1 cellular context compared by ENCODE assay signal in the genomic region with DNA sequence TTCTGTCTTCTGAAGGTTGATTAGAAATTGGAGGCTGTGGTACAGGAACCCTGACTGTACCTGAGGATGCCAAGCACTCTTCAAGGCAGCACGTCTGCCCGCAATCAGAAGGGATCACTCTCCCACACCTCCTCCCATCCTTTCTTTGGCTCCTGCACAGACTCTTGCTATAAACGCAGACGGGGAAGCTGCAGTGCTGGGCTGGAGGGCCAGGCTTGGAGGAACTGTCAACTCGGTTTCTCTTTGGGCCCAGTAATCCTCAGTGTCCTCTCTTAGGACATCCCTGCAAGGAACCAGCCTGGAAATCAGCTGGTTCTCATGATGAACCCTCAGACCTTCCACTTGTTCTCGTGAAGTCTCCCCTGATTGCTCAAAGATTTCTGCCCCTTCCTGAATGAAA.
TF ChIP-seq lines count a peak whose summit lies in the region.

No MANE protein-coding gene starts in this region.

TF ChIP-seq in H1, 55 proteins besides CTCF, POLR2A, EP300 and RAD21 (continued from another document):
- TF ChIP-seq, protein P1, sequence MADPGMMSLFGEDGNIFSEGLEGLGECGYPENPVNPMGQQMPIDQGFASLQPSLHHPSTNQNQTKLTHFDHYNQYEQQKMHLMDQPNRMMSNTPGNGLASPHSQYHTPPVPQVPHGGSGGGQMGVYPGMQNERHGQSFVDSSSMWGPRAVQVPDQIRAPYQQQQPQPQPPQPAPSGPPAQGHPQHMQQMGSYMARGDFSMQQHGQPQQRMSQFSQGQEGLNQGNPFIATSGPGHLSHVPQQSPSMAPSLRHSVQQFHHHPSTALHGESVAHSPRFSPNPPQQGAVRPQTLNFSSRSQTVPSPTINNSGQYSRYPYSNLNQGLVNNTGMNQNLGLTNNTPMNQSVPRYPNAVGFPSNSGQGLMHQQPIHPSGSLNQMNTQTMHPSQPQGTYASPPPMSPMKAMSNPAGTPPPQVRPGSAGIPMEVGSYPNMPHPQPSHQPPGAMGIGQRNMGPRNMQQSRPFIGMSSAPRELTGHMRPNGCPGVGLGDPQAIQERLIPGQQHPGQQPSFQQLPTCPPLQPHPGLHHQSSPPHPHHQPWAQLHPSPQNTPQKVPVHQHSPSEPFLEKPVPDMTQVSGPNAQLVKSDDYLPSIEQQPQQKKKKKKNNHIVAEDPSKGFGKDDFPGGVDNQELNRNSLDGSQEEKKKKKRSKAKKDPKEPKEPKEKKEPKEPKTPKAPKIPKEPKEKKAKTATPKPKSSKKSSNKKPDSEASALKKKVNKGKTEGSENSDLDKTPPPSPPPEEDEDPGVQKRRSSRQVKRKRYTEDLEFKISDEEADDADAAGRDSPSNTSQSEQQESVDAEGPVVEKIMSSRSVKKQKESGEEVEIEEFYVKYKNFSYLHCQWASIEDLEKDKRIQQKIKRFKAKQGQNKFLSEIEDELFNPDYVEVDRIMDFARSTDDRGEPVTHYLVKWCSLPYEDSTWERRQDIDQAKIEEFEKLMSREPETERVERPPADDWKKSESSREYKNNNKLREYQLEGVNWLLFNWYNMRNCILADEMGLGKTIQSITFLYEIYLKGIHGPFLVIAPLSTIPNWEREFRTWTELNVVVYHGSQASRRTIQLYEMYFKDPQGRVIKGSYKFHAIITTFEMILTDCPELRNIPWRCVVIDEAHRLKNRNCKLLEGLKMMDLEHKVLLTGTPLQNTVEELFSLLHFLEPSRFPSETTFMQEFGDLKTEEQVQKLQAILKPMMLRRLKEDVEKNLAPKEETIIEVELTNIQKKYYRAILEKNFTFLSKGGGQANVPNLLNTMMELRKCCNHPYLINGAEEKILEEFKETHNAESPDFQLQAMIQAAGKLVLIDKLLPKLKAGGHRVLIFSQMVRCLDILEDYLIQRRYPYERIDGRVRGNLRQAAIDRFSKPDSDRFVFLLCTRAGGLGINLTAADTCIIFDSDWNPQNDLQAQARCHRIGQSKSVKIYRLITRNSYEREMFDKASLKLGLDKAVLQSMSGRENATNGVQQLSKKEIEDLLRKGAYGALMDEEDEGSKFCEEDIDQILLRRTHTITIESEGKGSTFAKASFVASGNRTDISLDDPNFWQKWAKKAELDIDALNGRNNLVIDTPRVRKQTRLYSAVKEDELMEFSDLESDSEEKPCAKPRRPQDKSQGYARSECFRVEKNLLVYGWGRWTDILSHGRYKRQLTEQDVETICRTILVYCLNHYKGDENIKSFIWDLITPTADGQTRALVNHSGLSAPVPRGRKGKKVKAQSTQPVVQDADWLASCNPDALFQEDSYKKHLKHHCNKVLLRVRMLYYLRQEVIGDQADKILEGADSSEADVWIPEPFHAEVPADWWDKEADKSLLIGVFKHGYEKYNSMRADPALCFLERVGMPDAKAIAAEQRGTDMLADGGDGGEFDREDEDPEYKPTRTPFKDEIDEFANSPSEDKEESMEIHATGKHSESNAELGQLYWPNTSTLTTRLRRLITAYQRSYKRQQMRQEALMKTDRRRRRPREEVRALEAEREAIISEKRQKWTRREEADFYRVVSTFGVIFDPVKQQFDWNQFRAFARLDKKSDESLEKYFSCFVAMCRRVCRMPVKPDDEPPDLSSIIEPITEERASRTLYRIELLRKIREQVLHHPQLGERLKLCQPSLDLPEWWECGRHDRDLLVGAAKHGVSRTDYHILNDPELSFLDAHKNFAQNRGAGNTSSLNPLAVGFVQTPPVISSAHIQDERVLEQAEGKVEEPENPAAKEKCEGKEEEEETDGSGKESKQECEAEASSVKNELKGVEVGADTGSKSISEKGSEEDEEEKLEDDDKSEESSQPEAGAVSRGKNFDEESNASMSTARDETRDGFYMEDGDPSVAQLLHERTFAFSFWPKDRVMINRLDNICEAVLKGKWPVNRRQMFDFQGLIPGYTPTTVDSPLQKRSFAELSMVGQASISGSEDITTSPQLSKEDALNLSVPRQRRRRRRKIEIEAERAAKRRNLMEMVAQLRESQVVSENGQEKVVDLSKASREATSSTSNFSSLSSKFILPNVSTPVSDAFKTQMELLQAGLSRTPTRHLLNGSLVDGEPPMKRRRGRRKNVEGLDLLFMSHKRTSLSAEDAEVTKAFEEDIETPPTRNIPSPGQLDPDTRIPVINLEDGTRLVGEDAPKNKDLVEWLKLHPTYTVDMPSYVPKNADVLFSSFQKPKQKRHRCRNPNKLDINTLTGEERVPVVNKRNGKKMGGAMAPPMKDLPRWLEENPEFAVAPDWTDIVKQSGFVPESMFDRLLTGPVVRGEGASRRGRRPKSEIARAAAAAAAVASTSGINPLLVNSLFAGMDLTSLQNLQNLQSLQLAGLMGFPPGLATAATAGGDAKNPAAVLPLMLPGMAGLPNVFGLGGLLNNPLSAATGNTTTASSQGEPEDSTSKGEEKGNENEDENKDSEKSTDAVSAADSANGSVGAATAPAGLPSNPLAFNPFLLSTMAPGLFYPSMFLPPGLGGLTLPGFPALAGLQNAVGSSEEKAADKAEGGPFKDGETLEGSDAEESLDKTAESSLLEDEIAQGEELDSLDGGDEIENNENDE (IDR thresholded peaks at IDR 0.05; ENCODE audit: insufficient replicate concordance, low read length), result no peak
- TF ChIP-seq EZH2 (IDR thresholded peaks at IDR 0.05; ENCODE audit: low read depth, low read length, severe bottlenecking), result no peak
